ENCODE assay signal across 8 cellular contexts in the genomic region with DNA sequence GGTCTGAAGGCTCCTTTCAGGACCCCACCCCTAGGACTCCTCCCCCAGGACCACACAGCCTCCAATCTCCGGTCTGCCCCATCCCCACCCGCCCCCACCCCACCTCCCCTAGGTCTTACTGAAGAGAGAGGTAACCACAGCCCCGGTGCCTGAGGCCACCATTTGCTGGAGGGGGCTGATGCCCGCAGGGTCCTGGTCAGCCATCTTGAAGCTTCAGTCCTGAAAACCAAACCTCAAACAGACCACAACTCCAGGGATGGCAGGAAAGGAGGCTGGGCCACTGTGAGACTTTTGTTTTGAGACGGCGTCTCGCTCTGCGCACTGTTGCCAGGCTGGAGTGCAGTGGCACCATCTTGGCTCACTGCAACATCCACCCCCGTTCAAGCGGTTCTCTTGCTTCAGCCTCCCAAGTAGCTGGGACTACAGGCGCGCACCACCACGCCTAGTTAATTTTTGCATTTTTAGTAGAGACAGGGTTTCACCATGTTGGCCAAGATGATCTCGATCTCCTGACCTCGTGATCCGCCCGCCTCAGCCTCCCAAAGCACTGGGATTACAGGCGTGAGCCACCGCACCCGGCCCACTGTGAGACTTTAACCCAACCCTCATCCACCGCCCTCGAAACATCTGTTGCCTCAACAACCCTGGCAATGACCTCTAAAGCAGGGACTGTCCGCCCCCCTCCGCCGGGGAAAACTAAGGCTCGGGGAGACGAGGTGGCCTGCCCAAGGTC. TPM values are rescaled to one million over a fixed set of nuclear protein-coding genes. Genes with fewer than 3 reads are reported as not detected.
DNase-seq lines count a peak whose midpoint lies in the region; ATAC-seq and TF ChIP-seq lines count a peak whose summit lies in the region.

No MANE protein-coding gene starts in this region.

- peak overlapping the region; percentile 94 for H3K4me3 ChIP-seq in CD8-positive, alpha-beta memory T cell (ENCODE audit: low read length)
- H3K4me3 ChIP-seq in PC-9 (peak overlapping the region; percentile 88), esophagus (ENCODE audit: low read depth in 1 of 2, low read length in 2 of 2) (peak overlapping the region; percentile 69 to 97)

- peaks cover 26 to 31% (median 30%) of the 10 kb centered on the region in 3 donors for H3K4me1 Mint-ChIP-seq in CD8-positive, alpha-beta memory T cell
- peaks cover 26% of the 10 kb centered on the region for H3K4me1 Mint-ChIP-seq in osteocyte (ENCODE audit: unreplicated experiment)

- ATAC-seq in HG02798 (IDR thresholded peaks at IDR 0.05; ENCODE audit: poor library complexity, unreplicated experiment) = no peak

- no peaks in the 10 kb centered on the region for H3K9me3 ChIP-seq in CD8-positive, alpha-beta memory T cell (ENCODE audit: low read length)
- H3K9me3 ChIP-seq in PC-9 (ENCODE audit: insufficient read depth, low read depth) (no peaks in the 10 kb centered on the region), esophagus (ENCODE audit: control insufficient read depth in 2 of 2, insufficient read depth in 1 of 2, low read depth in 1 of 2, low read length in 1 of 2) (no peaks in the 10 kb centered on the region)

- no peak for TF ChIP-seq CTCF in PC-9 (conservative IDR thresholded peaks at IDR 0.05)
- TF ChIP-seq CTCF in osteocyte (IDR thresholded peaks at IDR 0.05) = no peak
- no peak for TF ChIP-seq CTCF in GM13977 (IDR thresholded peaks at IDR 0.05; ENCODE audit: extremely low read depth, insufficient read depth, missing control alignments)

- peak overlapping the region; percentile 94 for H3K4me2 ChIP-seq in PC-9

- H3K27me3 ChIP-seq in CD8-positive, alpha-beta memory T cell (ENCODE audit: insufficient read depth, low read length, poor library complexity, severe bottlenecking) = no peaks in the 10 kb centered on the region
- no peaks in the 10 kb centered on the region for H3K27me3 ChIP-seq in PC-9 (ENCODE audit: insufficient read depth, low read depth)
- H3K27me3 ChIP-seq in esophagus (ENCODE audit: control insufficient read depth in 1 of 2, insufficient read depth in 2 of 2, low read length in 2 of 2) = no peaks in the 10 kb centered on the region

- intact Hi-C loops in PC-9 (cut with micrococcal nuclease; ENCODE audit: unreplicated experiment) = no loop called here

- POLR2A ChIA-PET in CD8-positive, alpha-beta memory T cell (lab: Charles Lee) = interaction anchor here (2.2 to 4.6 kb wide), 4 partner anchors 102 to 113 kb away, joined by 10 to 41 read pairs (median 21); partner anchors contain the start of gene UBTF
- POLR2A ChIA-PET in PC-9 (lab: Charles Lee; ENCODE audit: unreplicated experiment) = interaction anchor here (0.6 kb wide), 1 partner anchor 131 kb away, joined by 7 read pairs; no protein-coding TSS in a partner anchor

- no peaks in the 10 kb centered on the region for H4K20me1 ChIP-seq in PC-9 (ENCODE audit: insufficient read depth)

- in situ Hi-C loops in GM13977 (cut with MboI; ENCODE audit: low pct_unique_long_range_greater_than_20kb, low sequenced_read_pairs, unreplicated experiment) = no loop called here

- H3K79me2 ChIP-seq in PC-9 (ENCODE audit: low read depth) = peaks cover 28% of the 10 kb centered on the region

- TSS peak; percentile 46 for BruUV-seq in PC-9 (replicated peaks; lab: Mats Ljungman, UMichigan)

- no peak for DNase-seq in CD8-positive, alpha-beta memory T cell
- DNase-seq in PC-9 (no peak), osteocyte (ENCODE audit: extremely low spot score, unreplicated experiment) (no peak), GM13977 (ENCODE audit: low spot score) (no peak), NCI-H1105 (lab: John Stamatoyannopoulos, UW) (no peak)
- DNase-seq in stimulated activated CD4-positive, alpha-beta T cell treated with anti-CD3 and anti-CD28 coated beads, Interleukin-2, amount 100 ng/mL, for 48 hours = no peak

- 57 to 61% methylated on average over 27 of the region's 27 CpGs for WGBS in esophagus, 2 donors

- peaks cover 28% of the 10 kb centered on the region; the same call in 1 of the 2 replicates for H3F3A ChIP-seq in PC-9 (ENCODE audit: insufficient read depth, low read depth)

- peak overlapping the region; percentile 79 for H2AFZ ChIP-seq in PC-9

- CTCF ChIA-PET in CD8-positive, alpha-beta memory T cell (lab: Charles Lee) = interaction anchor here (4.3 kb wide), 1 partner anchor 113 kb away, joined by 50 read pairs; no protein-coding TSS in a partner anchor
- CTCF ChIA-PET in PC-9 (lab: Charles Lee) = no interaction called here

- peaks cover 21% of the 10 kb centered on the region for H3K4me1 ChIP-seq in CD8-positive, alpha-beta memory T cell (ENCODE audit: insufficient read depth, low read length)
- H3K4me1 ChIP-seq in PC-9 (replicated peaks; ENCODE audit: insufficient read depth) = 0 out of 2 replicates have a peak, but pooled peaks cover 4% of the 10 kb centered on the region
- H3K4me1 ChIP-seq in esophagus (ENCODE audit: control insufficient read depth in 2 of 2, insufficient read depth in 2 of 2, low read length in 1 of 2) = peaks cover 5 to 7% of the 10 kb centered on the region in 2 donors

- no peaks in the 10 kb centered on the region for H3K36me3 ChIP-seq in CD8-positive, alpha-beta memory T cell (ENCODE audit: insufficient read depth, low read length)
- H3K36me3 ChIP-seq in PC-9 (ENCODE audit: low read depth) (no peaks in the 10 kb centered on the region), esophagus (ENCODE audit: control insufficient read depth in 2 of 2, insufficient read depth in 2 of 2, low read length in 1 of 2) (peaks cover 20 to 32% of the 10 kb centered on the region in 2 donors)

- H3K27ac ChIP-seq in CD8-positive, alpha-beta memory T cell (ENCODE audit: low read depth, low read length) = peak overlapping the region; percentile 93
- no peak overlapping the region for H3K27ac ChIP-seq in PC-9
- peak overlapping the region in 1 of 2 donors; percentile 85 for H3K27ac ChIP-seq in esophagus (ENCODE audit: low read depth in 2 of 2, low read length in 1 of 2)

- no peaks in the 10 kb centered on the region for H3K9me2 ChIP-seq in PC-9 (ENCODE audit: insufficient read depth)

- peak overlapping the region in 5 of 8 donors; percentile 45 to 88 (median 53) for H3K27ac Mint-ChIP-seq in CD8-positive, alpha-beta memory T cell
- no peak overlapping the region for H3K27ac Mint-ChIP-seq in osteocyte (ENCODE audit: unreplicated experiment)

- no peaks in the 10 kb centered on the region for H3K9me3 Mint-ChIP-seq in CD8-positive, alpha-beta memory T cell
- no peaks in the 10 kb centered on the region for H3K9me3 Mint-ChIP-seq in osteocyte (ENCODE audit: unreplicated experiment)

- peak overlapping the region; percentile 75 to 97 (median 79) for H3K4me3 Mint-ChIP-seq in CD8-positive, alpha-beta memory T cell
- H3K4me3 Mint-ChIP-seq in osteocyte (ENCODE audit: unreplicated experiment) = peak overlapping the region; percentile 79

- H3K36me3 Mint-ChIP-seq in CD8-positive, alpha-beta memory T cell = peaks cover 3 to 46% (median 4%) of the 10 kb centered on the region in 3 donors
- peaks cover 8% of the 10 kb centered on the region for H3K36me3 Mint-ChIP-seq in osteocyte (ENCODE audit: unreplicated experiment)

- H3K27me3 Mint-ChIP-seq in CD8-positive, alpha-beta memory T cell = peaks cover 0 to 3% of the 10 kb centered on the region in 2 donors
- peaks cover under 1% of the 10 kb centered on the region for H3K27me3 Mint-ChIP-seq in osteocyte (ENCODE audit: unreplicated experiment)

RNA-seq across cellular contexts. Expression of gene SLC25A39, which starts 1.1 kb away (rescaled TPM):
- total RNA-seq in CD8-positive, alpha-beta memory T cell = 100 to 1,000 TPM; 159 to 174 TPM
- polyA plus RNA-seq in CD8-positive, alpha-beta memory T cell = 133 TPM
- total RNA-seq in PC-9 (2021) = 164 and 204 TPM in 2 replicates
- 100 to 1,000 TPM; 132 to 138 TPM for polyA plus RNA-seq in esophagus
- 109 and 122 TPM in 2 replicates for total RNA-seq in osteocyte

RNA-seq across cellular contexts. Expression of gene RUNDC3A, which starts 15.1 kb away (rescaled TPM):
- total RNA-seq in CD8-positive, alpha-beta memory T cell = not detected
- polyA plus RNA-seq in CD8-positive, alpha-beta memory T cell = not detected
- total RNA-seq in PC-9 (2021) (not detected in 2 replicates), osteocyte (0.38 and 0.60 TPM in 2 replicates)
- under 1 TPM; 0.77 to 0.88 TPM for polyA plus RNA-seq in esophagus

RNA-seq across cellular contexts. Expression of gene GRN, which starts 21.6 kb away (rescaled TPM):
- total RNA-seq in CD8-positive, alpha-beta memory T cell = 10 to 100 TPM; 48.7 to 50.3 TPM
- polyA plus RNA-seq in CD8-positive, alpha-beta memory T cell = 56.4 TPM
- 226 and 413 TPM in 2 replicates for total RNA-seq in PC-9 (2021)
- 100 to 1,000 TPM; 211 to 370 TPM for polyA plus RNA-seq in esophagus
- 574 and 620 TPM in 2 replicates for total RNA-seq in osteocyte

RNA-seq across cellular contexts. Expression of gene FAM171A2, which starts 40.1 kb away (rescaled TPM):
- total RNA-seq in CD8-positive, alpha-beta memory T cell = under 1 TPM; 0.33 to 0.35 TPM
- 0.28 TPM for polyA plus RNA-seq in CD8-positive, alpha-beta memory T cell
- total RNA-seq in PC-9 (2021) (8.3 and 11.8 TPM in 2 replicates), osteocyte (26.1 and 26.9 TPM in 2 replicates)
- 1 to 10 TPM; 1.2 to 2.2 TPM for polyA plus RNA-seq in esophagus

RNA-seq across cellular contexts. Expression of gene SLC4A1, which starts 55.6 kb away (rescaled TPM):
- not detected for total RNA-seq in CD8-positive, alpha-beta memory T cell
- polyA plus RNA-seq in CD8-positive, alpha-beta memory T cell = not detected
- total RNA-seq in PC-9 (2021) = not detected in 2 replicates
- not detected for polyA plus RNA-seq in esophagus
- total RNA-seq in osteocyte = not detected in 2 replicates
